Comparison of ENCODE assay signal across 16 cellular contexts in genomic region chr20:23060629-23061028, GRCh38. TPM values are rescaled to one million over a fixed set of nuclear protein-coding genes. Genes with fewer than 3 reads are reported as not detected.
"Had no signal": no experiment of that assay in that cellular context is flagged by ENCODE, and none has a peak within 500 bp of the region (broad histone marks: within the 10 kb centered on the region; RNA-seq: fewer than 3 reads in every experiment).

No MANE protein-coding gene starts in this region.

- H3K27me3 ChIP-seq: body of pancreas, stomach, thyroid gland had no signal

- H3K27ac ChIP-seq: epithelial cell of prostate, VCaP had no signal

- H3K9me3 ChIP-seq: body of pancreas, mucosa of descending colon, stomach, thyroid gland had no signal

- DNase-seq: activated CD4-positive, alpha-beta memory T cell treated with anti-CD3 and anti-CD28 coated beads, Interleukin-2, amount 10 ng/mL, durations not matched to agents 7 days and 5 days; activated CD8-positive, alpha-beta memory T cell treated with anti-CD3 and anti-CD28 coated beads, Interleukin-2, amount 50 U/mL, for 4 hours; activated naive CD4-positive, alpha-beta T cell treated with anti-CD3 and anti-CD28 coated beads for 36 hours; body of pancreas; effector memory CD8-positive, alpha-beta T cell; lower lobe of right lung; mucosa of descending colon; stimulated activated CD4-positive, alpha-beta T cell treated with anti-CD3 and anti-CD28 coated beads, Interleukin-4, amount 100 ng/mL, for 4 hours; stomach; T1000; thyroid gland had no signal

- ATAC-seq: body of pancreas; effector memory CD8-positive, alpha-beta T cell; mucosa of descending colon had no signal

- H3K36me3 ChIP-seq: lower lobe of right lung, stomach, thyroid gland had no signal

- H3K4me3 ChIP-seq: body of pancreas, lower lobe of right lung, mucosa of descending colon, stomach, thyroid gland had no signal

RNA-seq across cellular contexts. Expression of gene THBD, which starts 11.2 kb away (rescaled TPM):
- total RNA-seq: activated CD4-positive, alpha-beta memory T cell treated with anti-CD3 and anti-CD28 coated beads, Interleukin-2, amount 10 ng/mL, durations not matched to agents 7 days and 5 days; activated naive CD4-positive, alpha-beta T cell treated with anti-CD3 and anti-CD28 coated beads for 36 hours had no signal
- polyA plus RNA-seq: neural cell had no signal

RNA-seq across cellular contexts. Expression of gene CD93, which starts 25.5 kb away (rescaled TPM):
- total RNA-seq: osteoblast had no signal
- polyA plus RNA-seq: neural cell had no signal

RNA-seq across cellular contexts. Expression of gene SSTR4, which starts 25.5 kb away (rescaled TPM):
- total RNA-seq: activated CD4-positive, alpha-beta memory T cell treated with anti-CD3 and anti-CD28 coated beads, Interleukin-2, amount 10 ng/mL, durations not matched to agents 7 days and 5 days; activated naive CD4-positive, alpha-beta T cell treated with anti-CD3 and anti-CD28 coated beads for 36 hours; body of pancreas; glomerular endothelial cell; osteoblast; stomach; thyroid gland had no signal
- polyA plus RNA-seq: neural cell, stomach had no signal
